ENCODE assay signal across 1 cellular context in genomic region chr15:34043813-34044212, GRCh38.
TF ChIP-seq lines count a peak whose summit lies in the region.

No MANE protein-coding gene starts in this region.

TF ChIP-seq in K562, 482 proteins besides CTCF, POLR2A, EP300 and RAD21:
- TF ChIP-seq ATF3 (IDR thresholded peaks at IDR 0.05) (no peak), ATF3 (CRISPR knock-in tag; conservative IDR thresholded peaks at IDR 0.05) (no peak), PRDM10 (IDR thresholded peaks at IDR 0.05; ENCODE audit: partially characterized antibody) (peak; percentile 71)
